Comparison of ENCODE assay signal across 27 cellular contexts in genomic region chr3:23258110-23258509, GRCh38. TPM values are rescaled to one million over a fixed set of nuclear protein-coding genes. Genes with fewer than 3 reads are reported as not detected.
DNase-seq lines count a peak whose midpoint lies in the region; ATAC-seq and TF ChIP-seq lines count a peak whose summit lies in the region.
"Had no signal": no experiment of that assay in that cellular context is flagged by ENCODE, and none has a peak within 500 bp of the region (broad histone marks: within the 10 kb centered on the region; RNA-seq: fewer than 3 reads in every experiment).

No MANE protein-coding gene starts in this region.

- no peak overlapping the region for H3K27ac Mint-ChIP-seq in mesothelial cell of epicardium
- H3K27ac Mint-ChIP-seq: activated T-helper 2 cell treated with anti-CD3 and anti-CD28 coated beads, Interferon-gamma antibody, Interleukin-2, Interleukin-4, amounts not matched to agents 10 μg/mL and 5 μg/mL and 100 μg/mL, durations not matched to agents 14 hours and 24 hours and 36 hours had no signal

- CTCF ChIA-PET in HEK293 (lab: Yijun Ruan, JAX), result no interaction called here

- ATAC-seq in foreskin keratinocyte (peak; percentile 25), HG03432 (IDR thresholded peaks at IDR 0.05; ENCODE audit: unreplicated experiment) (no peak)

- no peak overlapping the region for H3K4me3 Mint-ChIP-seq in mesothelial cell of epicardium

- H3K27me3 ChIP-seq in ACC112 (ENCODE audit: insufficient read depth, low read length), result no peaks in the 10 kb centered on the region
- H3K27me3 ChIP-seq in foreskin keratinocyte, result no peaks in the 10 kb centered on the region
- H3K27me3 ChIP-seq: Peyer's patch, right atrium auricular region had no signal

- peaks cover 10% of the 10 kb centered on the region for H3K4me1 Mint-ChIP-seq in mesothelial cell of epicardium

- H3K27me3 Mint-ChIP-seq in mesothelial cell of epicardium (ENCODE audit: low read depth), result no peaks in the 10 kb centered on the region

- no peak overlapping the region for H3K27ac ChIP-seq in ACC112 (ENCODE audit: low read depth, low read length)
- no peak overlapping the region for H3K27ac ChIP-seq in HEK293 (ENCODE audit: extremely low read depth, low read depth, low read length)
- H3K27ac ChIP-seq in foreskin keratinocyte, result no peak overlapping the region
- H3K27ac ChIP-seq: left ventricle myocardium inferior, Peyer's patch, right atrium auricular region had no signal

- no peaks in the 10 kb centered on the region for H3K9me3 ChIP-seq in HEK293 (ENCODE audit: control insufficient read depth, insufficient read depth, low read depth, low read length)
- H3K9me3 ChIP-seq: left ventricle myocardium inferior, Peyer's patch, right atrium auricular region had no signal

- no peaks in the 10 kb centered on the region for H3K36me3 ChIP-seq in ACC112 (ENCODE audit: insufficient read depth, low read length)
- no peaks in the 10 kb centered on the region for H3K36me3 ChIP-seq in HEK293 (ENCODE audit: control insufficient read depth in 2 of 2, insufficient read depth in 1 of 2, low read length in 2 of 2)
- H3K36me3 ChIP-seq: left ventricle myocardium inferior, Peyer's patch, right atrium auricular region had no signal

- H3K36me3 Mint-ChIP-seq in mesothelial cell of epicardium, result no peaks in the 10 kb centered on the region

- peak; percentile 9 for DNase-seq in RPMI7951 (ENCODE audit: low read depth)
- DNase-seq in foreskin keratinocyte, result peak in 1 of 2 donors; percentile 17
- no peak for DNase-seq in mesothelial cell of epicardium (ENCODE audit: low spot score in 2 of 2, unreplicated experiment in 2 of 2)
- no peak for DNase-seq in cerebellar nuclear complex (lab: John Stamatoyannopoulos, UW)
- no peak for DNase-seq in activated CD4-positive, alpha-beta T cell treated with anti-CD3 and anti-CD28 coated beads for 4 hours
- DNase-seq: activated CD4-positive, alpha-beta T cell treated with anti-CD3 and anti-CD28 coated beads for 48 hours; activated naive CD4-positive, alpha-beta T cell treated with anti-CD3 and anti-CD28 coated beads, Interleukin-2, amount 50 U/mL, for 16 hours; amniotic stem cell; Calu3; DMS79 treated with DMSO at 0.1 percent for 48 hours; glutamatergic neuron; islet precursor cell; left ventricle myocardium inferior; mesenchymal stem cell; NCI-H1105 treated with DMSO at 0.1 percent for 48 hours; NCI-H2029; NCI-H69; Peyer's patch; posterior cingulate gyrus; SIG-M5; stimulated activated naive CD4-positive, alpha-beta T cell had no signal

- TF ChIP-seq CTCF in HEK293 (tag by site-specific recombination; IDR thresholded peaks at IDR 0.05) (no peak), foreskin keratinocyte (conservative IDR thresholded peaks at IDR 0.05) (no peak), mesothelial cell of epicardium (IDR thresholded peaks at IDR 0.05; ENCODE audit: unreplicated experiment) (no peak)

- POLR2A ChIA-PET in HEK293 (lab: Yijun Ruan, JAX), result no interaction called here

- H3K4me3 ChIP-seq in ACC112 (ENCODE audit: low read depth, low read length) (peak overlapping the region; percentile 3; the same call in 1 of the 2 replicates), HEK293 (ENCODE audit: low read depth, low read length) (no peak overlapping the region)
- H3K4me3 ChIP-seq: left ventricle myocardium inferior, Peyer's patch, right atrium auricular region, smooth muscle cell had no signal

- H2AFZ ChIP-seq in ACC112 (ENCODE audit: low read length, unreplicated experiment), result no peak overlapping the region

- peaks cover 73% of the 10 kb centered on the region for H3K79me2 ChIP-seq in ACC112 (ENCODE audit: control insufficient read depth, insufficient read depth, low read length, unreplicated experiment)

- peaks cover 16% of the 10 kb centered on the region for H3K4me1 ChIP-seq in ACC112 (ENCODE audit: control insufficient read depth, insufficient read depth, low read length, unreplicated experiment)
- H3K4me1 ChIP-seq in HEK293 (ENCODE audit: control insufficient read depth, insufficient read depth, low read length), result no peaks in the 10 kb centered on the region
- peaks cover 4% of the 10 kb centered on the region for H3K4me1 ChIP-seq in foreskin keratinocyte
- H3K4me1 ChIP-seq: Peyer's patch, right atrium auricular region had no signal

- H3K9me3 Mint-ChIP-seq in mesothelial cell of epicardium, result peaks cover 5% of the 10 kb centered on the region
- H3K9me3 Mint-ChIP-seq: activated T-helper 2 cell treated with anti-CD3 and anti-CD28 coated beads, Interferon-gamma antibody, Interleukin-2, Interleukin-4, amounts not matched to agents 10 μg/mL and 5 μg/mL and 100 μg/mL, durations not matched to agents 14 hours and 24 hours and 36 hours had no signal

TF ChIP-seq in HEK293, 187 proteins besides CTCF, POLR2A, EP300 and RAD21:
- TF ChIP-seq PRDM1 (tag by site-specific recombination; IDR thresholded peaks at IDR 0.05), result 0 out of 2 replicates have a peak, but pooled peaks have one; percentile 41
- no peak for TF ChIP-seq HOXD13 (CRISPR knock-in tag; IDR thresholded peaks at IDR 0.05; ENCODE audit: borderline replicate concordance)
- TF ChIP-seq ATF2 (tag by site-specific recombination; IDR thresholded peaks at IDR 0.05; ENCODE audit: low read depth), result 0 out of 2 replicates have a peak, but pooled peaks have one; percentile 14

RNA-seq across cellular contexts. Expression of gene UBE2E2, which starts 55.0 kb away (rescaled TPM):
- 91.9 and 121 TPM in 2 replicates for total RNA-seq in RPMI7951 (2014; rRNA removed; shearing (Covaris generic))
- total RNA-seq in foreskin keratinocyte, result 22.6 and 28.6 TPM in 2 replicates
- polyA plus RNA-seq in foreskin keratinocyte, result 25.8 and 30.2 TPM in 2 replicates
- 42.3 to 47.8 TPM (median 47.0 TPM) in 3 replicates for total RNA-seq in mesothelial cell of epicardium
